In the genomic region with DNA sequence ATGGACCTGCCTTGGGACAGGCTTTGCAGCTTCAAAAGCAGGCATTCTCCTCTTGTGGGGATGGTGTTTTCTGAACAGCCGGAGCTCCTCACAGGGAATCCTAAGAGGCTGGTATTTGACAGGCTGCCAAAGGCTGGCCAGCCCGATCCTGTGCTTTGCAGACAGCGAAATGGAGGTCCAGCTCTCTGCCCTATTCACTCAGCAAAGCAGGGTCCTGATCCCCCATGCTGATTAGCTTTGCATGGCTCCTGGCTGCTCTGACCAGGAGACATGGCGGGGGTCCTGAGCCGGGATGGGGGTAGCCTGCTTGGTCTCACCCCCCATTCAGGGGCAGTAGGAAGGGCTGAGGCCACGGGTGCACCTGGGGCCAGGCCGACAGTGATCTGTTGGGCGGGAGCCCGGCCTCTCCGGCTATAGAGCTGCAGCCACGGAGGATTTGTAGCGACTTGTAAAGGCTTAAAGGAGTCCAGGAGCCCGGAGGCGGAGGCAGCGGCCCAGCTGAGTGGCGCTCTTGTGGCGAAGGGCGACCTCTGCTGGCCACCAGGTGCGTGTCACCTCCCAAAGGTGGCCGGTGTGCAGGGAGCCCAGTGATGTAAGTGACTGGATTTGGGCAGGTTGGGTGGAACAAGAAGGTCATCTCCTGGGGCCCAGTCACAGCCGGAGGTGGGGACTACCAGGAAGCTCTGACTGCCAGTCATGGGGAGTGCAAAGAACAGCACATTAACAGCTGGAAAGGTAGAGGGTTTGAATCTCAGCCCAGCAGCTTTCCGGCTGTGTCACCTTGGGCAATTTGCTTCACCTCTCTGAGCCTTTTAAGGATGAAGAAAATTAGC, we compare ENCODE assay signal across 1 cellular context.
A peak's percentile ranks its signal among the peaks of the same experiment; 100 is the strongest.
TF ChIP-seq lines count a peak whose summit lies in the region.

No MANE protein-coding gene starts in this region.

TF ChIP-seq in HEK293, 187 proteins besides CTCF, POLR2A, EP300 and RAD21 (continued from another document and continues in another):
- TF ChIP-seq, protein P1, sequence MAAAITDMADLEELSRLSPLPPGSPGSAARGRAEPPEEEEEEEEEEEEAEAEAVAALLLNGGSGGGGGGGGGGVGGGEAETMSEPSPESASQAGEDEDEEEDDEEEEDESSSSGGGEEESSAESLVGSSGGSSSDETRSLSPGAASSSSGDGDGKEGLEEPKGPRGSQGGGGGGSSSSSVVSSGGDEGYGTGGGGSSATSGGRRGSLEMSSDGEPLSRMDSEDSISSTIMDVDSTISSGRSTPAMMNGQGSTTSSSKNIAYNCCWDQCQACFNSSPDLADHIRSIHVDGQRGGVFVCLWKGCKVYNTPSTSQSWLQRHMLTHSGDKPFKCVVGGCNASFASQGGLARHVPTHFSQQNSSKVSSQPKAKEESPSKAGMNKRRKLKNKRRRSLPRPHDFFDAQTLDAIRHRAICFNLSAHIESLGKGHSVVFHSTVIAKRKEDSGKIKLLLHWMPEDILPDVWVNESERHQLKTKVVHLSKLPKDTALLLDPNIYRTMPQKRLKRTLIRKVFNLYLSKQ (tag by site-specific recombination; IDR thresholded peaks at IDR 0.05; ENCODE audit: borderline replicate concordance) = no peak
- TF ChIP-seq, protein P2, sequence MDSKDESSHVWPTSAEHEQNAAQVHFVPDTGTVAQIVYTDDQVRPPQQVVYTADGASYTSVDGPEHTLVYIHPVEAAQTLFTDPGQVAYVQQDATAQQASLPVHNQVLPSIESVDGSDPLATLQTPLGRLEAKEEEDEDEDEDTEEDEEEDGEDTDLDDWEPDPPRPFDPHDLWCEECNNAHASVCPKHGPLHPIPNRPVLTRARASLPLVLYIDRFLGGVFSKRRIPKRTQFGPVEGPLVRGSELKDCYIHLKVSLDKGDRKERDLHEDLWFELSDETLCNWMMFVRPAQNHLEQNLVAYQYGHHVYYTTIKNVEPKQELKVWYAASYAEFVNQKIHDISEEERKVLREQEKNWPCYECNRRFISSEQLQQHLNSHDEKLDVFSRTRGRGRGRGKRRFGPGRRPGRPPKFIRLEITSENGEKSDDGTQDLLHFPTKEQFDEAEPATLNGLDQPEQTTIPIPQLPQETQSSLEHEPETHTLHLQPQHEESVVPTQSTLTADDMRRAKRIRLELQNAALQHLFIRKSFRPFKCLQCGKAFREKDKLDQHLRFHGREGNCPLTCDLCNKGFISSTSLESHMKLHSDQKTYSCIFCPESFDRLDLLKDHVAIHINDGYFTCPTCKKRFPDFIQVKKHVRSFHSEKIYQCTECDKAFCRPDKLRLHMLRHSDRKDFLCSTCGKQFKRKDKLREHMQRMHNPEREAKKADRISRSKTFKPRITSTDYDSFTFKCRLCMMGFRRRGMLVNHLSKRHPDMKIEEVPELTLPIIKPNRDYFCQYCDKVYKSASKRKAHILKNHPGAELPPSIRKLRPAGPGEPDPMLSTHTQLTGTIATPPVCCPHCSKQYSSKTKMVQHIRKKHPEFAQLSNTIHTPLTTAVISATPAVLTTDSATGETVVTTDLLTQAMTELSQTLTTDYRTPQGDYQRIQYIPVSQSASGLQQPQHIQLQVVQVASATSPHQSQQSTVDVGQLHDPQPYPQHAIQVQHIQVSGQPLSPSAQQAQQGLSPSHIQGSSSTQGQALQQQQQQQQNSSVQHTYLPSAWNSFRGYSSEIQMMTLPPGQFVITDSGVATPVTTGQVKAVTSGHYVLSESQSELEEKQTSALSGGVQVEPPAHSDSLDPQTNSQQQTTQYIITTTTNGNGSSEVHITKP (tag by site-specific recombination; IDR thresholded peaks at IDR 0.05) = no peak
- TF ChIP-seq ZNF302 (tag by site-specific recombination; IDR thresholded peaks at IDR 0.05; ENCODE audit: low read depth) (no peak), PRDM1 (tag by site-specific recombination; IDR thresholded peaks at IDR 0.05) (no peak), ZNF701 (tag by site-specific recombination; IDR thresholded peaks at IDR 0.05) (no peak), OVOL3 (tag by site-specific recombination; IDR thresholded peaks at IDR 0.05) (no peak), ZNF324 (tag by site-specific recombination; IDR thresholded peaks at IDR 0.05) (no peak; the same call in 1 of the 2 replicates), ZNF558 (tag by site-specific recombination; IDR thresholded peaks at IDR 0.05) (peak; percentile 24; the same call in 1 of the 2 replicates), IKZF3 (tag by site-specific recombination; IDR thresholded peaks at IDR 0.05) (no peak), ZNF501 (tag by site-specific recombination; IDR thresholded peaks at IDR 0.05) (no peak; the same call in 1 of the 2 replicates), ZFHX2 (tag by site-specific recombination; conservative IDR thresholded peaks at IDR 0.05) (peak; percentile 51), HOXD13 (CRISPR knock-in tag; IDR thresholded peaks at IDR 0.05; ENCODE audit: borderline replicate concordance) (no peak), FEZF1 (tag by site-specific recombination; IDR thresholded peaks at IDR 0.05) (no peak), SETDB1 (IDR thresholded peaks at IDR 0.05; ENCODE audit: insufficient read length, low read length) (no peak), KLF7 (tag by site-specific recombination; IDR thresholded peaks at IDR 0.05; ENCODE audit: borderline replicate concordance) (no peak), ZSCAN30 (tag by site-specific recombination; IDR thresholded peaks at IDR 0.05) (peak; percentile 100), ZNF114 (tag by site-specific recombination; IDR thresholded peaks at IDR 0.05) (no peak), ZNF473 (tag by site-specific recombination; IDR thresholded peaks at IDR 0.05) (no peak), ZNF544 (tag by site-specific recombination; IDR thresholded peaks at IDR 0.05) (no peak), ZNF416 (tag by site-specific recombination; IDR thresholded peaks at IDR 0.05) (no peak), ZNF214 (tag by site-specific recombination; IDR thresholded peaks at IDR 0.05; ENCODE audit: borderline replicate concordance) (no peak), ZNF394 (tag by site-specific recombination; IDR thresholded peaks at IDR 0.05; ENCODE audit: borderline replicate concordance) (no peak), ZNF157 (tag by site-specific recombination; IDR thresholded peaks at IDR 0.05) (no peak), YY1 (tag by site-specific recombination; IDR thresholded peaks at IDR 0.05) (no peak), YY2 (tag by site-specific recombination; IDR thresholded peaks at IDR 0.05) (no peak), ZNF600 (tag by site-specific recombination; IDR thresholded peaks at IDR 0.05) (no peak), ZNF530 (tag by site-specific recombination; IDR thresholded peaks at IDR 0.05; ENCODE audit: low read depth) (no peak)
- TF ChIP-seq, protein P3, sequence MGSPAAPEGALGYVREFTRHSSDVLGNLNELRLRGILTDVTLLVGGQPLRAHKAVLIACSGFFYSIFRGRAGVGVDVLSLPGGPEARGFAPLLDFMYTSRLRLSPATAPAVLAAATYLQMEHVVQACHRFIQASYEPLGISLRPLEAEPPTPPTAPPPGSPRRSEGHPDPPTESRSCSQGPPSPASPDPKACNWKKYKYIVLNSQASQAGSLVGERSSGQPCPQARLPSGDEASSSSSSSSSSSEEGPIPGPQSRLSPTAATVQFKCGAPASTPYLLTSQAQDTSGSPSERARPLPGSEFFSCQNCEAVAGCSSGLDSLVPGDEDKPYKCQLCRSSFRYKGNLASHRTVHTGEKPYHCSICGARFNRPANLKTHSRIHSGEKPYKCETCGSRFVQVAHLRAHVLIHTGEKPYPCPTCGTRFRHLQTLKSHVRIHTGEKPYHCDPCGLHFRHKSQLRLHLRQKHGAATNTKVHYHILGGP (tag by site-specific recombination; IDR thresholded peaks at IDR 0.05) = no peak
- TF ChIP-seq, protein P4, sequence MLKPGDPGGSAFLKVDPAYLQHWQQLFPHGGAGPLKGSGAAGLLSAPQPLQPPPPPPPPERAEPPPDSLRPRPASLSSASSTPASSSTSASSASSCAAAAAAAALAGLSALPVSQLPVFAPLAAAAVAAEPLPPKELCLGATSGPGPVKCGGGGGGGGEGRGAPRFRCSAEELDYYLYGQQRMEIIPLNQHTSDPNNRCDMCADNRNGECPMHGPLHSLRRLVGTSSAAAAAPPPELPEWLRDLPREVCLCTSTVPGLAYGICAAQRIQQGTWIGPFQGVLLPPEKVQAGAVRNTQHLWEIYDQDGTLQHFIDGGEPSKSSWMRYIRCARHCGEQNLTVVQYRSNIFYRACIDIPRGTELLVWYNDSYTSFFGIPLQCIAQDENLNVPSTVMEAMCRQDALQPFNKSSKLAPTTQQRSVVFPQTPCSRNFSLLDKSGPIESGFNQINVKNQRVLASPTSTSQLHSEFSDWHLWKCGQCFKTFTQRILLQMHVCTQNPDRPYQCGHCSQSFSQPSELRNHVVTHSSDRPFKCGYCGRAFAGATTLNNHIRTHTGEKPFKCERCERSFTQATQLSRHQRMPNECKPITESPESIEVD (tag by site-specific recombination; IDR thresholded peaks at IDR 0.05) = no peak
- TF ChIP-seq, protein P5, sequence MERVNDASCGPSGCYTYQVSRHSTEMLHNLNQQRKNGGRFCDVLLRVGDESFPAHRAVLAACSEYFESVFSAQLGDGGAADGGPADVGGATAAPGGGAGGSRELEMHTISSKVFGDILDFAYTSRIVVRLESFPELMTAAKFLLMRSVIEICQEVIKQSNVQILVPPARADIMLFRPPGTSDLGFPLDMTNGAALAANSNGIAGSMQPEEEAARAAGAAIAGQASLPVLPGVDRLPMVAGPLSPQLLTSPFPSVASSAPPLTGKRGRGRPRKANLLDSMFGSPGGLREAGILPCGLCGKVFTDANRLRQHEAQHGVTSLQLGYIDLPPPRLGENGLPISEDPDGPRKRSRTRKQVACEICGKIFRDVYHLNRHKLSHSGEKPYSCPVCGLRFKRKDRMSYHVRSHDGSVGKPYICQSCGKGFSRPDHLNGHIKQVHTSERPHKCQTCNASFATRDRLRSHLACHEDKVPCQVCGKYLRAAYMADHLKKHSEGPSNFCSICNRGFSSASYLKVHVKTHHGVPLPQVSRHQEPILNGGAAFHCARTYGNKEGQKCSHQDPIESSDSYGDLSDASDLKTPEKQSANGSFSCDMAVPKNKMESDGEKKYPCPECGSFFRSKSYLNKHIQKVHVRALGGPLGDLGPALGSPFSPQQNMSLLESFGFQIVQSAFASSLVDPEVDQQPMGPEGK (tag by site-specific recombination; IDR thresholded peaks at IDR 0.05) = no peak
- TF ChIP-seq, protein P6, sequence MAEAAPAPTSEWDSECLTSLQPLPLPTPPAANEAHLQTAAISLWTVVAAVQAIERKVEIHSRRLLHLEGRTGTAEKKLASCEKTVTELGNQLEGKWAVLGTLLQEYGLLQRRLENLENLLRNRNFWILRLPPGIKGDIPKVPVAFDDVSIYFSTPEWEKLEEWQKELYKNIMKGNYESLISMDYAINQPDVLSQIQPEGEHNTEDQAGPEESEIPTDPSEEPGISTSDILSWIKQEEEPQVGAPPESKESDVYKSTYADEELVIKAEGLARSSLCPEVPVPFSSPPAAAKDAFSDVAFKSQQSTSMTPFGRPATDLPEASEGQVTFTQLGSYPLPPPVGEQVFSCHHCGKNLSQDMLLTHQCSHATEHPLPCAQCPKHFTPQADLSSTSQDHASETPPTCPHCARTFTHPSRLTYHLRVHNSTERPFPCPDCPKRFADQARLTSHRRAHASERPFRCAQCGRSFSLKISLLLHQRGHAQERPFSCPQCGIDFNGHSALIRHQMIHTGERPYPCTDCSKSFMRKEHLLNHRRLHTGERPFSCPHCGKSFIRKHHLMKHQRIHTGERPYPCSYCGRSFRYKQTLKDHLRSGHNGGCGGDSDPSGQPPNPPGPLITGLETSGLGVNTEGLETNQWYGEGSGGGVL (tag by site-specific recombination; IDR thresholded peaks at IDR 0.05) = no peak
- TF ChIP-seq, protein P7, sequence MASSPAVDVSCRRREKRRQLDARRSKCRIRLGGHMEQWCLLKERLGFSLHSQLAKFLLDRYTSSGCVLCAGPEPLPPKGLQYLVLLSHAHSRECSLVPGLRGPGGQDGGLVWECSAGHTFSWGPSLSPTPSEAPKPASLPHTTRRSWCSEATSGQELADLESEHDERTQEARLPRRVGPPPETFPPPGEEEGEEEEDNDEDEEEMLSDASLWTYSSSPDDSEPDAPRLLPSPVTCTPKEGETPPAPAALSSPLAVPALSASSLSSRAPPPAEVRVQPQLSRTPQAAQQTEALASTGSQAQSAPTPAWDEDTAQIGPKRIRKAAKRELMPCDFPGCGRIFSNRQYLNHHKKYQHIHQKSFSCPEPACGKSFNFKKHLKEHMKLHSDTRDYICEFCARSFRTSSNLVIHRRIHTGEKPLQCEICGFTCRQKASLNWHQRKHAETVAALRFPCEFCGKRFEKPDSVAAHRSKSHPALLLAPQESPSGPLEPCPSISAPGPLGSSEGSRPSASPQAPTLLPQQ (tag by site-specific recombination; IDR thresholded peaks at IDR 0.05) = peak; percentile 52; the same call in 1 of the 2 replicates
- TF ChIP-seq, protein P8, sequence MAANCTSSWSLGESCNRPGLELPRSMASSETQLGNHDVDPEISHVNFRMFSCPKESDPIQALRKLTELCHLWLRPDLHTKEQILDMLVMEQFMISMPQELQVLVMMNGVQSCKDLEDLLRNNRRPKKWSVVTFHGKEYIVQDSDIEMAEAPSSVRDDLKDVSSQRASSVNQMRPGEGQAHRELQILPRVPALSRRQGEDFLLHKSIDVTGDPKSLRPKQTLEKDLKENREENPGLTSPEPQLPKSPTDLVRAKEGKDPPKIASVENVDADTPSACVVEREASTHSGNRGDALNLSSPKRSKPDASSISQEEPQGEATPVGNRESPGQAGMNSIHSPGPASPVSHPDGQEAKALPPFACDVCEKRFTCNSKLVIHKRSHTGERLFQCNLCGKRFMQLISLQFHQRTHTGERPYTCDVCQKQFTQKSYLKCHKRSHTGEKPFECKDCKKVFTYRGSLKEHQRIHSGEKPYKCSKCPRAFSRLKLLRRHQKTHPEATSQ (tag by site-specific recombination; IDR thresholded peaks at IDR 0.05) = no peak
- TF ChIP-seq, protein P9, sequence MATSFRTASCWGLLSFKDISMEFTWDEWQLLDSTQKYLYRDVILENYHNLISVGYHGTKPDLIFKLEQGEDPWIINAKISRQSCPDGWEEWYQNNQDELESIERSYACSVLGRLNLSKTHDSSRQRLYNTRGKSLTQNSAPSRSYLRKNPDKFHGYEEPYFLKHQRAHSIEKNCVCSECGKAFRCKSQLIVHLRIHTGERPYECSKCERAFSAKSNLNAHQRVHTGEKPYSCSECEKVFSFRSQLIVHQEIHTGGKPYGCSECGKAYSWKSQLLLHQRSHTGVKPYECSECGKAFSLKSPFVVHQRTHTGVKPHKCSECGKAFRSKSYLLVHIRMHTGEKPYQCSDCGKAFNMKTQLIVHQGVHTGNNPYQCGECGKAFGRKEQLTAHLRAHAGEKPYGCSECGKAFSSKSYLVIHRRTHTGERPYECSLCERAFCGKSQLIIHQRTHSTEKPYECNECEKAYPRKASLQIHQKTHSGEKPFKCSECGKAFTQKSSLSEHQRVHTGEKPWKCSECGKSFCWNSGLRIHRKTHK (tag by site-specific recombination; IDR thresholded peaks at IDR 0.05) = no peak
- TF ChIP-seq, protein P10, sequence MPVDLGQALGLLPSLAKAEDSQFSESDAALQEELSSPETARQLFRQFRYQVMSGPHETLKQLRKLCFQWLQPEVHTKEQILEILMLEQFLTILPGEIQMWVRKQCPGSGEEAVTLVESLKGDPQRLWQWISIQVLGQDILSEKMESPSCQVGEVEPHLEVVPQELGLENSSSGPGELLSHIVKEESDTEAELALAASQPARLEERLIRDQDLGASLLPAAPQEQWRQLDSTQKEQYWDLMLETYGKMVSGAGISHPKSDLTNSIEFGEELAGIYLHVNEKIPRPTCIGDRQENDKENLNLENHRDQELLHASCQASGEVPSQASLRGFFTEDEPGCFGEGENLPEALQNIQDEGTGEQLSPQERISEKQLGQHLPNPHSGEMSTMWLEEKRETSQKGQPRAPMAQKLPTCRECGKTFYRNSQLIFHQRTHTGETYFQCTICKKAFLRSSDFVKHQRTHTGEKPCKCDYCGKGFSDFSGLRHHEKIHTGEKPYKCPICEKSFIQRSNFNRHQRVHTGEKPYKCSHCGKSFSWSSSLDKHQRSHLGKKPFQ (tag by site-specific recombination; IDR thresholded peaks at IDR 0.05) = no peak
